ENCODE assay signal across 10 cellular contexts in the genomic region with DNA sequence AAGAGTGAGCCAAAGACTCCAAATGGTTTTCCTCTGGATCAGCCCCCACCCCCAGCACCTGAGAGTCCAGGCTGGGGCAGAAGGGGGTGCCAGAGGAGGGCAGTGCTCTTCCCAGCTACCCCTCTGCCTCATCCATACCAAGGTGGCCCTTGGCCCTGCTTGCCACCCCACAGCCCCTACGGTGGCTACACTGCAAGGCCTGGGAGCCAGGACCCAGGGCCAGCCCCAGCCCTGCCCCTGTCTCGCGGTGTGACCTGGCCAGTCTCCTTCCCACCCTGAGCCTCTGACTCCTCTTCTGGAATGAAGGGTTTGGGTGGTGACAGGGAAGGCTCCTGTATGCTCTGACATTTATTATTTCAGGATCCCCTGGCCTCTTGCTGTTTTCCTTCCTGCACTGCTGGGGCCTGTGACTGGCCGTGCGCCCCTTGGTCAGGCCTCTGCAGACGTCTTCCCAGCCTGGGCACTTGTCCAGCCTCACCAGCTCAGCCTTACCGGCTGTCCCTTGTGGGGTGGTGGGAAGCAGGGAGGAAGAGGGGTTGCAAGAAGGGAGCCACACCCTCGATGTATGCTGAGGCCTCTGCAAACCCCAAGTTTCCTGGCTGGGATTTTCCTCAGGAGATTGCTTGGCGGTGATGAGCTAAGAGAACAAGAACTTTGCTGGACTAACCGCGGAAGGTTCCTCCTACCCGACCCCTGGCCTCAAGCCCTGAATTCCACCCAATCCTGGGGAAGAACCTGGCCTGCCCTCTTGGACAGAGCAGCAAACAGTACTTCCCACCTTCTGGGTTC. TPM values are rescaled to one million over a fixed set of nuclear protein-coding genes. Genes with fewer than 3 reads are reported as not detected.
DNase-seq lines count a peak whose midpoint lies in the region; ATAC-seq and TF ChIP-seq lines count a peak whose summit lies in the region.
"Had no signal": no experiment of that assay in that cellular context is flagged by ENCODE, and none has a peak within 500 bp of the region (broad histone marks: within the 10 kb centered on the region; RNA-seq: fewer than 3 reads in every experiment).

No MANE protein-coding gene starts in this region.

- no peak for TF ChIP-seq CTCF in osteoblast (IDR thresholded peaks at IDR 0.05; ENCODE audit: extremely low read depth, low read depth, low read length)

- H3K27ac ChIP-seq in osteoblast (ENCODE audit: low read depth, low read length): peak overlapping the region; percentile 63

- H3K79me2 ChIP-seq in osteoblast (ENCODE audit: insufficient read depth, low read length): peaks cover 18% of the 10 kb centered on the region

- peak overlapping the region; percentile 5 for H2AFZ ChIP-seq in osteoblast (ENCODE audit: low read length)

- H3K4me1 ChIP-seq in osteoblast (ENCODE audit: insufficient read depth, low read length): peaks cover 48% of the 10 kb centered on the region

- H3K4me3 ChIP-seq in osteoblast (ENCODE audit: insufficient read depth, low read length): no peak overlapping the region

- no peaks in the 10 kb centered on the region for H3K9me3 ChIP-seq in osteoblast (ENCODE audit: low read depth, low read length)

- intact Hi-C loops in Right ventricle myocardium inferior (cut with DNase I): no loop called here
- intact Hi-C loops in cardiac septum (cut with DNase I): no loop called here

- H3K27me3 ChIP-seq in osteoblast (ENCODE audit: insufficient read depth, low read length): no peaks in the 10 kb centered on the region

- H3K36me3 ChIP-seq in osteoblast (ENCODE audit: insufficient read depth, low read length): no peaks in the 10 kb centered on the region

- DNase-seq in Right ventricle myocardium inferior (ENCODE audit: missing footprints): peak; percentile 81
- no peak for DNase-seq in cardiac septum (ENCODE audit: low spot score)
- DNase-seq in globus pallidus (ENCODE audit: low spot score): peak; percentile 20
- DNase-seq in osteoblast (ENCODE audit: insufficient read length, low spot score, missing footprints): peak; percentile 94
- DNase-seq in SIG-M5 treated with dmso at 0.1 percent for 504 hours (lab: John Stamatoyannopoulos, UW; ENCODE audit: unreplicated experiment): no peak
- DNase-seq: NCI-H1417 treated with DMSO at 0.1 percent for 48 hours, T-helper 2 cell had no signal

- H3K4me2 ChIP-seq in osteoblast (ENCODE audit: insufficient read depth, low read length): peak overlapping the region; percentile 21

- ATAC-seq in Right ventricle myocardium inferior (peak; percentile 77), GM18861 (IDR thresholded peaks at IDR 0.05; ENCODE audit: unreplicated experiment) (no peak), GM19455 (IDR thresholded peaks at IDR 0.05; ENCODE audit: unreplicated experiment) (no peak), HG02970 (IDR thresholded peaks at IDR 0.05; ENCODE audit: low FRiP score, unreplicated experiment) (no peak)

- peaks cover 6% of the 10 kb centered on the region for H4K20me1 ChIP-seq in osteoblast (ENCODE audit: insufficient read depth, low read length)

RNA-seq across cellular contexts. Expression of gene ASAP3, which starts 13.5 kb away (rescaled TPM):
- total RNA-seq in Right ventricle myocardium inferior: 44.3 TPM
- total RNA-seq in cardiac septum: 30.5 TPM
- total RNA-seq in osteoblast: 107 and 119 TPM in 2 replicates

RNA-seq across cellular contexts. Expression of gene TCEA3, which starts 45.9 kb away (rescaled TPM):
- total RNA-seq in Right ventricle myocardium inferior: 73.6 TPM
- total RNA-seq in cardiac septum: 46.0 TPM
- 28.9 and 31.5 TPM in 2 replicates for total RNA-seq in osteoblast

Comparison
In these comparisons a context has a peak if more than half of its experiments do, and no peak if none do; other contexts are left out.
1. DNase-seq: peak in Right ventricle myocardium inferior (single experiment), globus pallidus (single experiment) and osteoblast (single experiment); none in cardiac septum (single experiment) and SIG-M5 treated with dmso at 0.1 percent for 504 hours (single experiment).